ENCODE assay signal across 10 cellular contexts in the genomic region with DNA sequence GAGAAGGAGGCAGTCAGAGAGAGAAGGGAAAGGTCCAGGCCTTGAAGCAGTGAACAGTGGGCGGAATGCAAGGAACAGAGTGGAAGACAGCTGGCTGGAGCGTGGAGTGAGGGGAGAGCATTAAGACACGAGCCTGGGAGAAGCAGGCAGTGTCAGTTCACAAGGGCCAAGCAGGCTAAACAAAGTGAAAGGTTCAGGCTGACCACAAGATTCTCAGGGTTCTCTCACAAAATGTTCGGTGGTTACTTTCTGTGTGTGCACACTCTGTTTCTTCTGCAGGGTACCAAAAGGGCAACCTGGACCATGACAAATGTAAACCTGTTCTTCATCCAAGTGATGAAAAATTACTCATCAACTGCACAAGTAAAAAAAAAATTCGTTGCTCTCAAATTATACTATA.
"Had no signal": no experiment of that assay in that cellular context is flagged by ENCODE, and none has a peak within 500 bp of the region (broad histone marks: within the 10 kb centered on the region; RNA-seq: fewer than 3 reads in every experiment).

No MANE protein-coding gene starts in this region.

- H3K36me3 ChIP-seq: HAP-1 had no signal

- H3K4me1 Mint-ChIP-seq: IgD-negative memory B cell had no signal

- H3K4me3 Mint-ChIP-seq: HFFc6 had no signal

- H3K27ac Mint-ChIP-seq: HFFc6, IgD-negative memory B cell had no signal

- DNase-seq: GM23248, GOT3, H7, HFFc6, KBM-7 had no signal

- H3K27me3 Mint-ChIP-seq: IgD-negative memory B cell had no signal

- ATAC-seq: HCT116, HepG2 had no signal

- H3K4me3 ChIP-seq: GM23248, HAP-1 had no signal

- H3K27ac ChIP-seq: GM23248, HL-60 had no signal

- H3K9ac ChIP-seq: GM23248 had no signal

- FAIRE-seq: HepG2 had no signal

- H2AFZ ChIP-seq: GM23248 had no signal

- H3K4me1 ChIP-seq: HAP-1 had no signal
